Comparison of ENCODE assay signal across 21 cellular contexts in the genomic region with DNA sequence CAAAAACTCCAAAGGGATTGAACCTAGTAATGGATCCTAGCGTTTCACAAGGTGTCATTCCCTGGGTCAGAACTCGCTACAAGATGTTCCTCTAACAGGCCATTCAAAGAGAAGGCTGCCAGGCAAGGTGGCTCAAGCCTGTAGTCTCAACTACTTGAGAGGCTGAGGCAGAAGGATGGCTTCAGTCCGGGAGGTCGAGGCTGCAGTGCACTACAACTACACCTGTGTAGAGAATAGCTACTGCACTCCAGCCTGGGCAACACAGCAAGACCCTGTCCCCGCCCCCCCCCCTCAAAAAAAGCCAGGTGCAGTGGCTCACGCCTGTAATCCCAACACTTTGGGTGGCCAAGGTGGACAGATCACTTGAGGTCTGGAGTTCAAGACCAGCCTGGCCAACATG. TPM values are rescaled to one million over a fixed set of nuclear protein-coding genes. Genes with fewer than 3 reads are reported as not detected.
A peak's percentile ranks its signal among the peaks of the same experiment; 100 is the strongest.
DNase-seq lines count a peak whose midpoint lies in the region; ATAC-seq, FAIRE-seq and TF ChIP-seq lines count a peak whose summit lies in the region.
"Had no signal": no experiment of that assay in that cellular context is flagged by ENCODE, and none has a peak within 500 bp of the region (broad histone marks: within the 10 kb centered on the region; RNA-seq: fewer than 3 reads in every experiment).

No MANE protein-coding gene starts in this region.

- peaks cover 10% of the 10 kb centered on the region for H3K9me3 ChIP-seq in K562 (replicated peaks; ENCODE audit: control insufficient read depth, insufficient read depth, low read depth, low read length)
- peaks cover 0 to 5% (median 2%) of the 10 kb centered on the region in 3 donors for H3K9me3 ChIP-seq in gastrocnemius medialis

- H4K20me1 ChIP-seq in K562 (replicated peaks; ENCODE audit: control insufficient read depth, insufficient read depth, low read length) = 0 out of 2 replicates have a peak, but pooled peaks cover 4% of the 10 kb centered on the region

- H3K4me3 Mint-ChIP-seq in activated CD8-positive, alpha-beta T cell treated with anti-CD3 and anti-CD28 coated beads for 36 hours = no peak overlapping the region
- H3K4me3 Mint-ChIP-seq in activated CD8-positive, alpha-beta T cell treated with anti-CD3 and anti-CD28 coated beads, Interleukin-2, amount 10 ng/mL, durations not matched to agents 7 days and 5 days = no peak overlapping the region
- no peak overlapping the region for H3K4me3 Mint-ChIP-seq in activated naive CD4-positive, alpha-beta T cell treated with anti-CD3 and anti-CD28 coated beads, Interleukin-2, amount 50 U/mL, for 24 hours
- no peak overlapping the region for H3K4me3 Mint-ChIP-seq in activated naive CD4-positive, alpha-beta T cell treated with anti-CD3 and anti-CD28 coated beads for 36 hours
- H3K4me3 Mint-ChIP-seq: CD4-positive, alpha-beta memory T cell; GM23338 had no signal

- WGBS in K562 (ENCODE audit: insufficient coverage, low coverage, missing lambda C conversion rate) = 92% methylated on average over 6 of the region's 6 CpGs

- ATAC-seq in activated CD8-positive, alpha-beta T cell treated with anti-CD3 and anti-CD28 coated beads for 36 hours = no peak
- no peak for ATAC-seq in activated CD8-positive, alpha-beta T cell treated with anti-CD3 and anti-CD28 coated beads, Interleukin-2, amount 10 ng/mL, durations not matched to agents 7 days and 5 days
- ATAC-seq in K562 (no peak), gastrocnemius medialis (no peak)
- ATAC-seq: A549, GM23338 had no signal

- H3K4me3 ChIP-seq in K562 (no peak overlapping the region), gastrocnemius medialis (no peak overlapping the region)
- H3K4me3 ChIP-seq: A549, GM23338 had no signal

- H3K79me2 ChIP-seq in K562 (ENCODE audit: control insufficient read depth, insufficient read depth, low read length) = peaks cover 83% of the 10 kb centered on the region

- TF ChIP-seq POLR2A in K562 (conservative IDR thresholded peaks at IDR 0.05) (no peak), gastrocnemius medialis (IDR thresholded peaks at IDR 0.05) (no peak)

- no peak overlapping the region for H3K9ac ChIP-seq in K562 (ENCODE audit: insufficient read depth in 1 of 2, low read depth in 2 of 2, low read length in 2 of 2)

- H3K27ac ChIP-seq in K562 (ENCODE audit: extremely low read depth, low read depth, low read length) (no peak overlapping the region), gastrocnemius medialis (peak overlapping the region in 3 of 4 donors; percentile 55 to 95 (median 89))
- H3K27ac ChIP-seq: 22Rv1, A549, C4-2B, HL-60 had no signal

- no peak overlapping the region for H3K4me2 ChIP-seq in K562 (ENCODE audit: insufficient read depth, low read length)
- H3K4me2 ChIP-seq: A549, GM23338 had no signal

- FAIRE-seq in K562 (lab: Jason Lieb, UNC) (no peak), HTR-8/SVneo (lab: Jason Lieb, UNC) (no peak)
- FAIRE-seq: A549, GM12892, H54 had no signal

- peak overlapping the region; percentile 19 for H3K27ac Mint-ChIP-seq in activated CD8-positive, alpha-beta T cell treated with anti-CD3 and anti-CD28 coated beads for 36 hours
- H3K27ac Mint-ChIP-seq in activated CD8-positive, alpha-beta T cell treated with anti-CD3 and anti-CD28 coated beads, Interleukin-2, amount 10 ng/mL, durations not matched to agents 7 days and 5 days = no peak overlapping the region
- H3K27ac Mint-ChIP-seq in activated naive CD4-positive, alpha-beta T cell treated with anti-CD3 and anti-CD28 coated beads, Interleukin-2, amount 50 U/mL, for 24 hours = peak overlapping the region; percentile 19
- no peak overlapping the region for H3K27ac Mint-ChIP-seq in activated naive CD4-positive, alpha-beta T cell treated with anti-CD3 and anti-CD28 coated beads for 36 hours
- H3K27ac Mint-ChIP-seq: GM23338 had no signal

- POLR2A ChIA-PET in activated CD8-positive, alpha-beta T cell treated with anti-CD3 and anti-CD28 coated beads for 36 hours (lab: Charles Lee) = interaction anchor here (11.8 kb wide), 1 partner anchor 8 kb away, joined by 79 read pairs; no protein-coding TSS in a partner anchor
- POLR2A ChIA-PET in activated CD8-positive, alpha-beta T cell treated with anti-CD3 and anti-CD28 coated beads, Interleukin-2, amount 10 ng/mL, durations not matched to agents 7 days and 5 days (lab: Charles Lee) = no interaction called here
- POLR2A ChIA-PET in K562 (lab: Yijun Ruan, JAX) = no interaction called here

- H3K27me3 ChIP-seq in K562 (ENCODE audit: control insufficient read depth in 2 of 2, insufficient read depth in 2 of 2, low read length in 2 of 2) (no peaks in the 10 kb centered on the region), gastrocnemius medialis (no peaks in the 10 kb centered on the region)

- TF ChIP-seq RAD21 in K562 (CRISPR knock-in tag; conservative IDR thresholded peaks at IDR 0.05 in 1 of 2, IDR thresholded peaks at IDR 0.05 in 1 of 2) = no peak

- no peak for DNase-seq in activated CD8-positive, alpha-beta T cell treated with anti-CD3 and anti-CD28 coated beads for 36 hours
- no peak for DNase-seq in activated CD8-positive, alpha-beta T cell treated with anti-CD3 and anti-CD28 coated beads, Interleukin-2, amount 10 ng/mL, durations not matched to agents 7 days and 5 days
- no peak for DNase-seq in activated naive CD4-positive, alpha-beta T cell treated with anti-CD3 and anti-CD28 coated beads for 36 hours
- DNase-seq in K562 (ENCODE audit: extremely low read depth in 1 of 4, low spot score in 3 of 4) (no peak), gastrocnemius medialis (no peak), HTR-8/SVneo (ENCODE audit: insufficient read length, low spot score) (no peak)
- DNase-seq in stimulated activated CD4-positive, alpha-beta T cell treated with anti-CD3 and anti-CD28 coated beads, Interleukin-4, amount 100 ng/mL, for 24 hours = no peak
- DNase-seq: AML-193; CD4-positive, alpha-beta memory T cell; DMS153; DMS79; GDM1; HCEC 1CT had no signal

- H3K36me3 ChIP-seq in K562 (ENCODE audit: control insufficient read depth, insufficient read depth, low read length) (peaks cover 6% of the 10 kb centered on the region; the same call in 1 of the 3 replicates), gastrocnemius medialis (no peaks in the 10 kb centered on the region)

- BruUV-seq in K562 (replicated peaks; lab: Mats Ljungman, UMichigan) = no TSS peak

- intact Hi-C loops in activated CD8-positive, alpha-beta T cell treated with anti-CD3 and anti-CD28 coated beads for 36 hours (cut with micrococcal nuclease) = no loop called here
- intact Hi-C loops in activated naive CD4-positive, alpha-beta T cell treated with anti-CD3 and anti-CD28 coated beads for 36 hours (cut with micrococcal nuclease) = no loop called here
- intact Hi-C loops in K562 (cut with micrococcal nuclease) = no loop called here
- intact Hi-C loops in gastrocnemius medialis (cut with DNase I; ENCODE audit: low total_unique reads) = no loop called here

- H3K4me1 ChIP-seq in K562 (replicated peaks in 1 of 2; ENCODE audit: control insufficient read depth in 2 of 2, insufficient read depth in 2 of 2, low read length in 2 of 2) = peaks cover 3 to 8% of the 10 kb centered on the region in 2 experiments; a peak in 1 of 5 replicates
- peaks cover 60 to 65% of the 10 kb centered on the region in 2 donors for H3K4me1 ChIP-seq in gastrocnemius medialis

- CTCF ChIA-PET in activated CD8-positive, alpha-beta T cell treated with anti-CD3 and anti-CD28 coated beads for 36 hours (lab: Charles Lee) = interaction anchor here (0.9 to 1.0 kb wide), 2 partner anchors 30 to 34 kb away, joined by 3 to 4 read pairs; no protein-coding TSS in a partner anchor
- CTCF ChIA-PET in activated CD8-positive, alpha-beta T cell treated with anti-CD3 and anti-CD28 coated beads, Interleukin-2, amount 10 ng/mL, durations not matched to agents 7 days and 5 days (lab: Charles Lee) = interaction anchor here (0.8 to 4.1 kb wide), 2 partner anchors 9 to 16 kb away, joined by 3 to 22 read pairs; no protein-coding TSS in a partner anchor
- CTCF ChIA-PET in activated naive CD4-positive, alpha-beta T cell treated with anti-CD3 and anti-CD28 coated beads for 36 hours (lab: Charles Lee) = no interaction called here
- CTCF ChIA-PET in K562 (lab: Yijun Ruan, JAX; ENCODE audit: low intra/inter-chr PET ratio) = no interaction called here

- no peak for TF ChIP-seq CTCF in activated CD8-positive, alpha-beta T cell treated with anti-CD3 and anti-CD28 coated beads for 36 hours (IDR thresholded peaks at IDR 0.05)
- TF ChIP-seq CTCF in K562 (IDR thresholded peaks at IDR 0.05 in 2 of 3, conservative IDR thresholded peaks at IDR 0.05 in 1 of 3; ENCODE audit: insufficient read depth in 2 of 3, low read depth in 1 of 3, low read length in 3 of 3) (no peak), gastrocnemius medialis (IDR thresholded peaks at IDR 0.05 in 4 of 5, conservative IDR thresholded peaks at IDR 0.05 in 1 of 5) (no peak)

- peaks cover 51% of the 10 kb centered on the region for H3K36me3 Mint-ChIP-seq in activated CD8-positive, alpha-beta T cell treated with anti-CD3 and anti-CD28 coated beads for 36 hours (ENCODE audit: low read depth)
- peaks cover 36% of the 10 kb centered on the region for H3K36me3 Mint-ChIP-seq in activated CD8-positive, alpha-beta T cell treated with anti-CD3 and anti-CD28 coated beads, Interleukin-2, amount 10 ng/mL, durations not matched to agents 7 days and 5 days (ENCODE audit: low read depth)
- H3K36me3 Mint-ChIP-seq in activated naive CD4-positive, alpha-beta T cell treated with anti-CD3 and anti-CD28 coated beads, Interleukin-2, amount 50 U/mL, for 24 hours = peaks cover 22% of the 10 kb centered on the region
- H3K36me3 Mint-ChIP-seq in activated naive CD4-positive, alpha-beta T cell treated with anti-CD3 and anti-CD28 coated beads for 36 hours (ENCODE audit: low read depth) = peaks cover 21% of the 10 kb centered on the region

- peaks cover 61% of the 10 kb centered on the region for H3K4me1 Mint-ChIP-seq in activated CD8-positive, alpha-beta T cell treated with anti-CD3 and anti-CD28 coated beads for 36 hours (ENCODE audit: low read depth)
- H3K4me1 Mint-ChIP-seq in activated CD8-positive, alpha-beta T cell treated with anti-CD3 and anti-CD28 coated beads, Interleukin-2, amount 10 ng/mL, durations not matched to agents 7 days and 5 days (ENCODE audit: low read depth) = peaks cover 32% of the 10 kb centered on the region
- peaks cover 60% of the 10 kb centered on the region for H3K4me1 Mint-ChIP-seq in activated naive CD4-positive, alpha-beta T cell treated with anti-CD3 and anti-CD28 coated beads, Interleukin-2, amount 50 U/mL, for 24 hours
- H3K4me1 Mint-ChIP-seq in activated naive CD4-positive, alpha-beta T cell treated with anti-CD3 and anti-CD28 coated beads for 36 hours (ENCODE audit: low read depth) = peaks cover 66% of the 10 kb centered on the region

- H3K27me3 Mint-ChIP-seq in activated CD8-positive, alpha-beta T cell treated with anti-CD3 and anti-CD28 coated beads for 36 hours = no peaks in the 10 kb centered on the region
- H3K27me3 Mint-ChIP-seq in activated CD8-positive, alpha-beta T cell treated with anti-CD3 and anti-CD28 coated beads, Interleukin-2, amount 10 ng/mL, durations not matched to agents 7 days and 5 days (ENCODE audit: low read depth) = no peaks in the 10 kb centered on the region
- H3K27me3 Mint-ChIP-seq in activated naive CD4-positive, alpha-beta T cell treated with anti-CD3 and anti-CD28 coated beads, Interleukin-2, amount 50 U/mL, for 24 hours = no peaks in the 10 kb centered on the region
- H3K27me3 Mint-ChIP-seq in activated naive CD4-positive, alpha-beta T cell treated with anti-CD3 and anti-CD28 coated beads for 36 hours (ENCODE audit: low read depth) = no peaks in the 10 kb centered on the region
- H3K27me3 Mint-ChIP-seq: CD4-positive, alpha-beta memory T cell had no signal

- no peaks in the 10 kb centered on the region for H3K9me1 ChIP-seq in K562 (ENCODE audit: control insufficient read depth, insufficient read depth, low read length)

- TF ChIP-seq EP300 in K562 (IDR thresholded peaks at IDR 0.05; ENCODE audit: low read length) = no peak

- in situ Hi-C loops in K562 (cut with MboI) (no loop called here), gastrocnemius medialis (cut with MboI; ENCODE audit: low sequenced_read_pairs in 4 of 4) (no loop called here)

- no peak overlapping the region for H2AFZ ChIP-seq in K562 (ENCODE audit: low read depth, low read length)
- H2AFZ ChIP-seq: GM23338 had no signal

- peaks cover 13% of the 10 kb centered on the region for H3K9me3 Mint-ChIP-seq in activated CD8-positive, alpha-beta T cell treated with anti-CD3 and anti-CD28 coated beads for 36 hours
- H3K9me3 Mint-ChIP-seq in activated CD8-positive, alpha-beta T cell treated with anti-CD3 and anti-CD28 coated beads, Interleukin-2, amount 10 ng/mL, durations not matched to agents 7 days and 5 days (ENCODE audit: insufficient read depth) = peaks cover 19% of the 10 kb centered on the region
- H3K9me3 Mint-ChIP-seq in activated naive CD4-positive, alpha-beta T cell treated with anti-CD3 and anti-CD28 coated beads, Interleukin-2, amount 50 U/mL, for 24 hours = peaks cover 4% of the 10 kb centered on the region
- H3K9me3 Mint-ChIP-seq in activated naive CD4-positive, alpha-beta T cell treated with anti-CD3 and anti-CD28 coated beads for 36 hours = peaks cover 19% of the 10 kb centered on the region

RNA-seq across cellular contexts. Expression of a gene that starts 14.4 kb away (rescaled TPM):
- total RNA-seq in activated CD8-positive, alpha-beta T cell treated with anti-CD3 and anti-CD28 coated beads for 36 hours = 10 to 100 TPM; 43.1 to 44.5 TPM
- 10 to 100 TPM; 24.4 to 26.8 TPM for total RNA-seq in activated CD8-positive, alpha-beta T cell treated with anti-CD3 and anti-CD28 coated beads, Interleukin-2, amount 10 ng/mL, durations not matched to agents 7 days and 5 days
- total RNA-seq in activated naive CD4-positive, alpha-beta T cell treated with anti-CD3 and anti-CD28 coated beads for 36 hours = 10 to 100 TPM; 41.1 to 43.2 TPM
- total RNA-seq in K562 (2011; cell fraction: chromatin; rRNA removed; ENCODE audit: low replicate concordance) = 18.9 and 40.1 TPM in 2 replicates
- total RNA-seq in K562 (2011; cell fraction: nucleolus; rRNA removed) = 12.0 and 15.0 TPM in 2 replicates
- 29.2 and 51.3 TPM in 2 replicates for total RNA-seq in K562 (2011; cell fraction: nucleoplasm; rRNA removed)
- 5.3 and 5.4 TPM in 2 replicates for total RNA-seq in K562 (2014; rRNA removed)
- total RNA-seq in K562 (2014; rRNA removed; fragmentation: Illumina TruSeq; extraction: Trizol) = 11.9 and 12.1 TPM in 2 replicates
- 7.6 and 8.0 TPM in 2 replicates for total RNA-seq in K562 (2015; rRNA removed; fragmentation: Illumina TruSeq; extraction: Trizol)
- 19.3 and 21.8 TPM in 2 replicates for total RNA-seq in K562 (2021)
- 21.6 and 23.1 TPM in 2 replicates for polyA plus RNA-seq in K562 (2011; rRNA removed)
- 7.9 and 14.3 TPM in 2 replicates for polyA plus RNA-seq in K562 (2011; cell fraction: cytosol; rRNA removed)
- polyA plus RNA-seq in K562 (2011; cell fraction: nucleus; rRNA removed) = 17.9 and 24.3 TPM in 2 replicates
- 13.8 and 15.4 TPM in 2 replicates for polyA plus RNA-seq in K562 (2012)
- 18.2 and 19.5 TPM in 2 replicates for polyA plus RNA-seq in K562 (2014; fragmentation: Illumina TruSeq; extraction: Trizol)
- 1 to 10 TPM; 2.6 to 4.7 TPM for polyA plus RNA-seq in K562 (2014; fragmentation: Nextera tagmentation; extraction: Ambion mirVana)
- polyA plus RNA-seq in K562 (2014; rRNA removed) = 15.2 and 16.9 TPM in 2 replicates
- 36.0 and 39.7 TPM in 2 replicates for polyA minus RNA-seq in K562 (2011; rRNA and poly(A)+ RNA removed)
- polyA minus RNA-seq in K562 (2011; cell fraction: cytosol; rRNA and poly(A)+ RNA removed) = 14.9 and 17.1 TPM in 2 replicates
- 11.0 and 20.3 TPM in 2 replicates for polyA minus RNA-seq in K562 (2011; cell fraction: nucleus; rRNA and poly(A)+ RNA removed)
- total RNA-seq in gastrocnemius medialis = 10 to 100 TPM; 27.6 to 85.8 (median 58.4) TPM

RNA-seq across cellular contexts. Expression of a gene that starts 45.2 kb away (rescaled TPM):
- 1 to 10 TPM; 7.9 to 8.6 TPM for total RNA-seq in activated CD8-positive, alpha-beta T cell treated with anti-CD3 and anti-CD28 coated beads for 36 hours
- total RNA-seq in activated CD8-positive, alpha-beta T cell treated with anti-CD3 and anti-CD28 coated beads, Interleukin-2, amount 10 ng/mL, durations not matched to agents 7 days and 5 days = 1 to 10 TPM; 5.9 to 7.9 TPM
- 1 to 10 TPM; 5.2 to 5.8 TPM for total RNA-seq in activated naive CD4-positive, alpha-beta T cell treated with anti-CD3 and anti-CD28 coated beads for 36 hours
- total RNA-seq in K562 (2011; cell fraction: chromatin; rRNA removed; ENCODE audit: low replicate concordance) = 16.6 and 18.2 TPM in 2 replicates
- 8.3 and 13.5 TPM in 2 replicates for total RNA-seq in K562 (2011; cell fraction: nucleolus; rRNA removed)
- total RNA-seq in K562 (2011; cell fraction: nucleoplasm; rRNA removed) = 15.0 and 27.9 TPM in 2 replicates
- total RNA-seq in K562 (2014; rRNA removed) (5.1 and 5.5 TPM in 2 replicates), K562 (2014; rRNA removed; fragmentation: Illumina TruSeq; extraction: Trizol) (3.7 and 4.7 TPM in 2 replicates), K562 (2015; rRNA removed; fragmentation: Illumina TruSeq; extraction: Trizol) (5.1 and 6.3 TPM in 2 replicates), K562 (2021) (3.8 and 4.0 TPM in 2 replicates), gastrocnemius medialis (10 to 100 TPM in 3 of 4 donors, 1 to 10 TPM in 1; 4.7 to 30.8 (median 22.7) TPM)
- polyA plus RNA-seq in K562 (2011; rRNA removed) (11.4 and 12.5 TPM in 2 replicates), K562 (2014; fragmentation: Illumina TruSeq; extraction: Trizol) (4.2 and 5.7 TPM in 2 replicates), K562 (2014; fragmentation: Nextera tagmentation; extraction: Ambion mirVana) (under 1 TPM; 0.32 to 0.98 TPM), K562 (2014; rRNA removed) (3.7 and 7.2 TPM in 2 replicates)
- polyA plus RNA-seq in K562 (2011; cell fraction: cytosol; rRNA removed) = 9.8 and 10.2 TPM in 2 replicates
- 26.2 and 26.6 TPM in 2 replicates for polyA plus RNA-seq in K562 (2011; cell fraction: nucleus; rRNA removed)
- polyA plus RNA-seq in K562 (2012) = 6.4 and 15.2 TPM in 2 replicates
- polyA minus RNA-seq in K562 (2011; rRNA and poly(A)+ RNA removed) = 9.4 and 10.4 TPM in 2 replicates
- 2.3 and 5.8 TPM in 2 replicates for polyA minus RNA-seq in K562 (2011; cell fraction: cytosol; rRNA and poly(A)+ RNA removed)
- 10.5 and 16.1 TPM in 2 replicates for polyA minus RNA-seq in K562 (2011; cell fraction: nucleus; rRNA and poly(A)+ RNA removed)

Comparison
In these comparisons a context has a peak if more than half of its experiments do, and no peak if none do; other contexts are left out.
1. H3K27ac Mint-ChIP-seq: peak in activated CD8-positive, alpha-beta T cell treated with anti-CD3 and anti-CD28 coated beads for 36 hours (single experiment) and activated naive CD4-positive, alpha-beta T cell treated with anti-CD3 and anti-CD28 coated beads, Interleukin-2, amount 50 U/mL, for 24 hours (single experiment); none in activated CD8-positive, alpha-beta T cell treated with anti-CD3 and anti-CD28 coated beads, Interleukin-2, amount 10 ng/mL, durations not matched to agents 7 days and 5 days (single experiment) and activated naive CD4-positive, alpha-beta T cell treated with anti-CD3 and anti-CD28 coated beads for 36 hours (single experiment).
2. CTCF ChIA-PET loops: an anchor here in activated CD8-positive, alpha-beta T cell treated with anti-CD3 and anti-CD28 coated beads for 36 hours (0.9 to 1.0 kb wide) and activated CD8-positive, alpha-beta T cell treated with anti-CD3 and anti-CD28 coated beads, Interleukin-2, amount 10 ng/mL, durations not matched to agents 7 days and 5 days (0.8 to 4.1 kb wide); none called in activated naive CD4-positive, alpha-beta T cell treated with anti-CD3 and anti-CD28 coated beads for 36 hours and K562.